8 cellular contexts compared by ENCODE assay signal in the genomic region with DNA sequence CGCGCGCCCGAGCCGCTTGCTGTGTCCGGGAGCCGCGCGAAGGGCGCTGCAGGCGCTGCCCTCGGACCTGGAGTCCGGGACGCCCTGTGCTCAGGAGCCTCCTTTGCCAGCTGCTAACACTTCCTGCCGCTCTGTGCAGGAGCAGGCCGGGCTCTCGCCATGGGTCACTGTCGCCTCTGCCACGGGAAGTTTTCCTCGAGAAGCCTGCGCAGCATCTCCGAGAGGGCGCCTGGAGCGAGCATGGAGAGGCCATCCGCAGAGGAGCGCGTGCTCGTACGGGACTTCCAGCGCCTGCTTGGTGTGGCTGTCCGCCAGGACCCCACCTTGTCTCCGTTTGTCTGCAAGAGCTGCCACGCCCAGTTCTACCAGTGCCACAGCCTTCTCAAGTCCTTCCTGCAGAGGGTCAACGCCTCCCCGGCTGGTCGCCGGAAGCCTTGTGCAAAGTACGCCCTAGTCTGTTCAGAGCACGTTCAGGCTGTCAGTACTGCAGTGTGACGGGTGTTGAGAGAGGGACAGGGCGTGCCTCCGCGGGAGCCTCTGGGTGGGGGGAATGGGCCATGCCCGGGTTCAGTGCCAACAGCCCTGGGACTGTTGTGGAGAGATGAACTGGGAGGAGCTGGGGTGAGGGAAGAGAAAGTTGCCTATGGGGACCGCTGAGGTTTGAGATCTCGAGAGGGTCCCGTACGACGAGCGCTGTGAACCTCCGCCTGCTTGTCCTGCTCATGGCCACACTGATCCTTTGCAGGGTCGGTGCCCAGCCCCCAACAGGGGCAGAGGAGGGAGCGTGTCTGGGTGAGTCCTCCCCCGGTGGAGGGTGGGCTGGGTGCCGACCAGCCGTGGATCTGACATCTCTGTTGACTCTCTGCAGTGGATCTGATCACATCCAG. TPM values are rescaled to one million over a fixed set of nuclear protein-coding genes. Genes with fewer than 3 reads are reported as not detected.
DNase-seq lines count a peak whose midpoint lies in the region; ATAC-seq, FAIRE-seq and TF ChIP-seq lines count a peak whose summit lies in the region.

No MANE protein-coding gene starts in this region.

- H3K4me3 ChIP-seq in GM12875 (ENCODE audit: low read depth, low read length): peak overlapping the region; percentile 79
- peak overlapping the region; percentile 68 for H3K4me3 ChIP-seq in bronchial epithelial cell (ENCODE audit: low read depth, low read length)

- TF ChIP-seq CTCF in GM12875 (IDR thresholded peaks at IDR 0.05; ENCODE audit: borderline replicate concordance, insufficient read depth, low read depth, low read length) (no peak), VCaP (conservative IDR thresholded peaks at IDR 0.05) (no peak), bronchial epithelial cell (IDR thresholded peaks at IDR 0.05; ENCODE audit: insufficient read depth, low read length, severe bottlenecking) (no peak)

- ATAC-seq in left lobe of liver: peak; percentile 4

- H3K27me3 ChIP-seq in bronchial epithelial cell (ENCODE audit: control insufficient read depth, insufficient read depth, low read length): no peaks in the 10 kb centered on the region

- no peak for FAIRE-seq in bronchial epithelial cell (lab: Jason Lieb, UNC)

- peak overlapping the region; percentile 76 for H3K27ac ChIP-seq in VCaP

- peaks cover 20% of the 10 kb centered on the region for H3K36me3 ChIP-seq in bronchial epithelial cell (ENCODE audit: control insufficient read depth, insufficient read depth, low read length)

- DNase-seq in HT-29 (ENCODE audit: low spot score) (peak; percentile 75), bronchial epithelial cell (ENCODE audit: low read depth) (peak; percentile 73), left lobe of liver (ENCODE audit: low spot score) (peak; percentile 65), NCI-H1694 (lab: John Stamatoyannopoulos, UW) (no peak), NCI-H2029 treated with DMSO at 0.1 percent for 48 hours (lab: John Stamatoyannopoulos, UW) (no peak)
- DNase-seq in stimulated activated CD4-positive, alpha-beta T cell treated with anti-CD3 and anti-CD28 coated beads, TNF-alpha, amount 100 ng/mL, for 1 hour (ENCODE audit: low read depth in 3 of 3, low spot score in 1 of 3): peak; percentile 42 to 69 (median 44)

RNA-seq across cellular contexts. Expression of a gene that starts 1.3 kb away (rescaled TPM):
- 48.0 and 48.3 TPM in 2 replicates for total RNA-seq in HT-29 (2014; rRNA removed; shearing (Covaris generic))
- 12.9 and 15.5 TPM in 2 replicates for total RNA-seq in bronchial epithelial cell
- total RNA-seq in left lobe of liver: 13.2 TPM

RNA-seq across cellular contexts. Expression of a gene that starts 1.9 kb away (rescaled TPM):
- total RNA-seq in HT-29 (2014; rRNA removed; shearing (Covaris generic)): 11.7 and 19.1 TPM in 2 replicates
- 3.4 and 4.6 TPM in 2 replicates for total RNA-seq in bronchial epithelial cell
- total RNA-seq in left lobe of liver: 15.0 TPM

RNA-seq across cellular contexts. Expression of a gene that starts 21.1 kb away (rescaled TPM):
- 71.3 and 83.7 TPM in 2 replicates for total RNA-seq in HT-29 (2014; rRNA removed; shearing (Covaris generic))
- total RNA-seq in bronchial epithelial cell: 12.1 and 14.2 TPM in 2 replicates
- total RNA-seq in left lobe of liver: 13.8 TPM

RNA-seq across cellular contexts. Expression of a gene that starts 36.1 kb away (rescaled TPM):
- 107 and 116 TPM in 2 replicates for total RNA-seq in HT-29 (2014; rRNA removed; shearing (Covaris generic))
- total RNA-seq in bronchial epithelial cell: 30.5 and 280 TPM in 2 replicates
- total RNA-seq in left lobe of liver: 69.1 TPM

Comparison
In these comparisons a context has a peak if more than half of its experiments do, and no peak if none do; other contexts are left out.
1. DNase-seq: peak in HT-29 (single experiment), bronchial epithelial cell (single experiment), left lobe of liver (single experiment) and stimulated activated CD4-positive, alpha-beta T cell treated with anti-CD3 and anti-CD28 coated beads, TNF-alpha, amount 100 ng/mL, for 1 hour (3 of 3); none in NCI-H1694 (single experiment) and NCI-H2029 treated with DMSO at 0.1 percent for 48 hours (single experiment).